24 cellular contexts compared by ENCODE assay signal in genomic region chr15:41727143-41727542, GRCh38. TPM values are rescaled to one million over a fixed set of nuclear protein-coding genes. Genes with fewer than 3 reads are reported as not detected.
A peak's percentile ranks its signal among the peaks of the same experiment; 100 is the strongest.
DNase-seq lines count a peak whose midpoint lies in the region; ATAC-seq and TF ChIP-seq lines count a peak whose summit lies in the region.
"Had no signal": no experiment of that assay in that cellular context is flagged by ENCODE, and none has a peak within 500 bp of the region (broad histone marks: within the 10 kb centered on the region; RNA-seq: fewer than 3 reads in every experiment).

No MANE protein-coding gene starts in this region.

- H3K36me3 ChIP-seq in adipocyte (ENCODE audit: control insufficient read depth, insufficient read depth, low read length, severe bottlenecking) (peaks cover 10% of the 10 kb centered on the region), breast epithelium (no peaks in the 10 kb centered on the region)

- H3K9ac ChIP-seq in adipocyte (ENCODE audit: low read length) = no peak overlapping the region

- ATAC-seq in GM18861 (IDR thresholded peaks at IDR 0.05; ENCODE audit: unreplicated experiment) (no peak), GM19324 (IDR thresholded peaks at IDR 0.05; ENCODE audit: low FRiP score, unreplicated experiment) (no peak), HG03097 (IDR thresholded peaks at IDR 0.05; ENCODE audit: low FRiP score, unreplicated experiment) (no peak)
- ATAC-seq: activated CD8-positive, alpha-beta T cell treated with anti-CD3 and anti-CD28 coated beads for 36 hours; body of pancreas; right lobe of liver; stimulated activated memory B cell treated with anti-CD40 and anti-IgM and Interleukin-4, amounts not matched to agents 10 μg/mL and 1 μg/mL and 100 μg/mL, for 72 hours had no signal

- no peaks in the 10 kb centered on the region for H3K9me3 ChIP-seq in adipocyte (ENCODE audit: control insufficient read depth, low read length)
- H3K9me3 ChIP-seq in breast epithelium = no peaks in the 10 kb centered on the region
- H3K9me3 ChIP-seq: body of pancreas, right lobe of liver, suprapubic skin had no signal

- DNase-seq in AG09309 (ENCODE audit: low read depth) (peak; percentile 44), EL (peak; percentile 3), adipocyte (ENCODE audit: low read depth) (peak; percentile 23), fibroblast of the aortic adventitia (ENCODE audit: low read depth) (peak; percentile 34), breast epithelium (ENCODE audit: low spot score in 2 of 2) (no peak)
- DNase-seq: activated CD8-positive, alpha-beta T cell treated with anti-CD3 and anti-CD28 coated beads for 36 hours; activated effector memory CD4-positive, alpha-beta T cell treated with anti-CD3 and anti-CD28 coated beads, Interleukin-2, amount 50 U/mL, for 16 hours; activated naive CD8-positive, alpha-beta T cell treated with anti-CD3 and anti-CD28 coated beads for 36 hours; body of pancreas; CD4-positive, alpha-beta memory T cell; DMS 273 treated with DMSO at 0.1 percent for 48 hours; GOT3; KBM-7; NCI-H1694; NCI-H510A; right lobe of liver; stimulated activated CD4-positive, alpha-beta T cell treated with anti-CD3 and anti-CD28 coated beads, Interleukin-4, amount 100 ng/mL, for 24 hours; T-helper 2 cell had no signal

- H3K4me3 ChIP-seq in AG09309 (ENCODE audit: control insufficient read depth, low read depth, low read length) (no peak overlapping the region), adipocyte (ENCODE audit: low read length) (no peak overlapping the region), fibroblast of the aortic adventitia (ENCODE audit: low read depth, low read length) (no peak overlapping the region), breast epithelium (no peak overlapping the region)
- H3K4me3 ChIP-seq: body of pancreas, right lobe of liver, SK-N-MC, suprapubic skin had no signal

- intact Hi-C loops in breast epithelium (cut with DNase I; ENCODE audit: low total_unique reads) = no loop called here

- H3K27me3 ChIP-seq in adipocyte (replicated peaks; ENCODE audit: control insufficient read depth, insufficient read depth, low read length) (no peaks in the 10 kb centered on the region), breast epithelium (no peaks in the 10 kb centered on the region)
- H3K27me3 ChIP-seq: body of pancreas, right lobe of liver, suprapubic skin had no signal

- H3K27ac ChIP-seq in breast epithelium = no peak overlapping the region
- H3K27ac ChIP-seq: body of pancreas, right lobe of liver, SK-N-MC, suprapubic skin had no signal

- TF ChIP-seq CTCF in AG09309 (IDR thresholded peaks at IDR 0.05; ENCODE audit: control insufficient read depth, insufficient read depth, low read depth, low read length, missing control alignments) (no peak), fibroblast of the aortic adventitia (IDR thresholded peaks at IDR 0.05; ENCODE audit: insufficient read depth, low read length) (no peak), breast epithelium (IDR thresholded peaks at IDR 0.05) (no peak)

- no peak for TF ChIP-seq POLR2A in breast epithelium (IDR thresholded peaks at IDR 0.05)

- peaks cover 3% of the 10 kb centered on the region for H3K4me1 ChIP-seq in adipocyte (ENCODE audit: control insufficient read depth, insufficient read depth, low read length)
- no peaks in the 10 kb centered on the region for H3K4me1 ChIP-seq in breast epithelium
- H3K4me1 ChIP-seq: body of pancreas, right lobe of liver, suprapubic skin had no signal

RNA-seq across cellular contexts. Expression of gene MAPKBP1, which starts 47.1 kb away (rescaled TPM):
- total RNA-seq in fibroblast of the aortic adventitia (ENCODE audit: low replicate concordance) = 12.7 and 20.8 TPM in 2 replicates
- total RNA-seq in breast epithelium = 10 to 100 TPM; 11.5 to 29.3 (median 24.3) TPM

Comparison
In these comparisons a context has a peak if more than half of its experiments do, and no peak if none do; other contexts are left out.
1. DNase-seq: peak in AG09309 (single experiment), EL (single experiment), adipocyte (single experiment) and fibroblast of the aortic adventitia (single experiment); none in breast epithelium (0 of 2).